ENCODE assay signal across 8 cellular contexts in genomic region chr12:31659087-31659942, GRCh38. TPM values are rescaled to one million over a fixed set of nuclear protein-coding genes. Genes with fewer than 3 reads are reported as not detected.
DNase-seq lines count a peak whose midpoint lies in the region; ATAC-seq, FAIRE-seq and TF ChIP-seq lines count a peak whose summit lies in the region.

Gene ETFBKMT, plus strand, starts transcription at chr12:31659688. Its CDS starts 2,266 bp downstream, at chr12:31661954.

- H3K9me3 Mint-ChIP-seq in activated naive CD8-positive, alpha-beta T cell treated with anti-CD3 and anti-CD28 coated beads, Interleukin-2, amount 50 U/mL, for 24 hours: no peaks in the 10 kb centered on the region

- H3K27ac Mint-ChIP-seq in activated naive CD8-positive, alpha-beta T cell treated with anti-CD3 and anti-CD28 coated beads, Interleukin-2, amount 50 U/mL, for 24 hours: peak within 1 kb of the TSS; percentile 93

- intact Hi-C loops in Right ventricle myocardium superior (cut with DNase I) (loop anchor here (10.0 kb wide), 1 partner anchor 645 kb away; no protein-coding TSS in a partner anchor), pancreas (cut with DNase I) (loop anchor here in 1 of 3 donors (10.0 kb wide), 1 partner anchor 645 kb away; no protein-coding TSS in a partner anchor)

- peak within 1 kb of the TSS; percentile 92 for H3K4me3 Mint-ChIP-seq in activated naive CD8-positive, alpha-beta T cell treated with anti-CD3 and anti-CD28 coated beads, Interleukin-2, amount 50 U/mL, for 24 hours

- DNase-seq in GM12864 (ENCODE audit: low read depth) (peak; percentile 97), NCI-H1105 (lab: John Stamatoyannopoulos, UW) (peak; percentile 93), SKM-1 treated with dmso at 0.1 percent for 144 hours (lab: John Stamatoyannopoulos, UW; ENCODE audit: unreplicated experiment) (peak; percentile 77), Right ventricle myocardium superior (peak; percentile 91), pancreas (peak; percentile 89 to 95 (median 94)), tibial nerve (ENCODE audit: low spot score in 2 of 2) (peak; percentile 65 to 85)
- peak; percentile 91 for DNase-seq in activated naive CD8-positive, alpha-beta T cell treated with anti-CD3 and anti-CD28 coated beads, Interleukin-2, amount 50 U/mL, for 24 hours

- H3K4me3 ChIP-seq in GM12864 (ENCODE audit: low read depth, low read length) (peak within 1 kb of the TSS; percentile 93), pancreas (peak within 1 kb of the TSS; percentile 38 to 76 (median 45)), tibial nerve (peak within 1 kb of the TSS; percentile 63 to 73 (median 70))

- peak; percentile 28 for TF ChIP-seq CTCF in GM12864 (IDR thresholded peaks at IDR 0.05; ENCODE audit: low read depth, low read length, missing control alignments)
- TF ChIP-seq CTCF in pancreas (IDR thresholded peaks at IDR 0.05): peak in 3 of 4 donors; percentile 20 to 37 (median 34)
- TF ChIP-seq CTCF in tibial nerve (IDR thresholded peaks at IDR 0.05): peak; percentile 33 to 92 (median 69)

- H3K4me1 Mint-ChIP-seq in activated naive CD8-positive, alpha-beta T cell treated with anti-CD3 and anti-CD28 coated beads, Interleukin-2, amount 50 U/mL, for 24 hours: peaks cover 17% of the 10 kb centered on the region

- H3K27me3 Mint-ChIP-seq in activated naive CD8-positive, alpha-beta T cell treated with anti-CD3 and anti-CD28 coated beads, Interleukin-2, amount 50 U/mL, for 24 hours: no peaks in the 10 kb centered on the region

- peak in 1 of 2 donors; percentile 42 for TF ChIP-seq POLR2A in tibial nerve (IDR thresholded peaks at IDR 0.05)

- H3K36me3 ChIP-seq in pancreas: peaks cover 0 to 2% (median 0%) of the 10 kb centered on the region in 3 donors
- peaks cover 0 to 21% (median 0%) of the 10 kb centered on the region in 3 donors for H3K36me3 ChIP-seq in tibial nerve

- peaks cover 0 to 19% (median 18%) of the 10 kb centered on the region in 3 donors for H3K4me1 ChIP-seq in pancreas
- H3K4me1 ChIP-seq in tibial nerve: peaks cover 0 to 14% (median 3%) of the 10 kb centered on the region in 4 donors

- FAIRE-seq in pancreas (lab: Jason Lieb, UNC): no peak

- 1% methylated on average over 47 of the region's 47 CpGs for WGBS in pancreas, 2 donors
- WGBS in tibial nerve, 2 donors: 2 to 3% methylated on average over 40 to 44 of the region's 47 CpGs

- TF ChIP-seq EP300 in tibial nerve (IDR thresholded peaks at IDR 0.05): peak; percentile 53 to 83

- H3K27me3 ChIP-seq in pancreas: no peaks in the 10 kb centered on the region
- no peaks in the 10 kb centered on the region for H3K27me3 ChIP-seq in tibial nerve

- H3K27ac ChIP-seq in pancreas (peak within 1 kb of the TSS; percentile 85 to 97 (median 90)), tibial nerve (peak within 1 kb of the TSS; percentile 87 to 97 (median 94))

- H3K36me3 Mint-ChIP-seq in activated naive CD8-positive, alpha-beta T cell treated with anti-CD3 and anti-CD28 coated beads, Interleukin-2, amount 50 U/mL, for 24 hours (ENCODE audit: low read depth): peaks cover 2% of the 10 kb centered on the region

- ATAC-seq in HG02623 (IDR thresholded peaks at IDR 0.05; ENCODE audit: unreplicated experiment) (peak; percentile 97), Right ventricle myocardium superior (ENCODE audit: poor library complexity) (peak; percentile 98), pancreas (peak; percentile 91 to 96 (median 93))
- peak; percentile 100 for ATAC-seq in activated naive CD8-positive, alpha-beta T cell treated with anti-CD3 and anti-CD28 coated beads, Interleukin-2, amount 50 U/mL, for 24 hours

- no peaks in the 10 kb centered on the region for H3K9me3 ChIP-seq in pancreas
- H3K9me3 ChIP-seq in tibial nerve: no peaks in the 10 kb centered on the region

RNA-seq across cellular contexts. Expression of gene ETFBKMT, which starts in this region (rescaled TPM):
- total RNA-seq in Right ventricle myocardium superior (7.0 TPM), pancreas (1 to 10 TPM; 2.0 to 4.6 (median 3.1) TPM), tibial nerve (1 to 10 TPM; 1.6 to 7.9 (median 2.9) TPM)
- 1 to 10 TPM; 1.8 to 2.8 TPM for polyA plus RNA-seq in pancreas

Comparison
In these comparisons a context has a peak if more than half of its experiments do, and no peak if none do; other contexts are left out.
1. Peak in every context shown above with its lines: DNase-seq, ATAC-seq, H3K4me3 ChIP-seq and H3K27ac ChIP-seq.